ENCODE assay signal across 11 cellular contexts in genomic region chr11:316891-317291, GRCh38. TPM values are rescaled to one million over a fixed set of nuclear protein-coding genes. Genes with fewer than 3 reads are reported as not detected.
DNase-seq lines count a peak whose midpoint lies in the region; TF ChIP-seq lines count a peak whose summit lies in the region.
"Had no signal": no experiment of that assay in that cellular context is flagged by ENCODE, and none has a peak within 500 bp of the region (broad histone marks: within the 10 kb centered on the region; RNA-seq: fewer than 3 reads in every experiment).

No MANE protein-coding gene starts in this region.

- H3K27ac ChIP-seq in stomach, result peak overlapping the region; percentile 6 to 95 (median 86)

- intact Hi-C loops in stomach (cut with DNase I; ENCODE audit: low total_unique reads), result no loop called here

- no peak for TF ChIP-seq POLR2A in stomach (IDR thresholded peaks at IDR 0.05)

- H3K27me3 Mint-ChIP-seq in activated naive CD4-positive, alpha-beta T cell treated with anti-CD3 and anti-CD28 coated beads, Interleukin-2, amount 50 U/mL, for 24 hours, result no peaks in the 10 kb centered on the region

- H3K4me3 ChIP-seq in HFF-Myc (replicated peaks; ENCODE audit: low read depth, low read length) (peak overlapping the region; percentile 67; the same call in 1 of the 2 replicates), iPS-18c (ENCODE audit: insufficient read depth, low read depth, low read length) (peak overlapping the region; percentile 71; the same call in 1 of the 2 replicates), stomach (peak overlapping the region in 3 of 4 donors; percentile 46 to 67 (median 51))

- no peaks in the 10 kb centered on the region for H3K36me3 ChIP-seq in stomach

- TF ChIP-seq EP300 in stomach (IDR thresholded peaks at IDR 0.05), result no peak

- H3K4me1 ChIP-seq in stomach, result peaks cover 14 to 56% (median 36%) of the 10 kb centered on the region in 4 donors

- H3K27ac Mint-ChIP-seq in activated naive CD4-positive, alpha-beta T cell treated with anti-CD3 and anti-CD28 coated beads, Interleukin-2, amount 50 U/mL, for 24 hours, result peak overlapping the region; percentile 98

- peaks cover 44% of the 10 kb centered on the region for H3K4me1 Mint-ChIP-seq in activated naive CD4-positive, alpha-beta T cell treated with anti-CD3 and anti-CD28 coated beads, Interleukin-2, amount 50 U/mL, for 24 hours

- DNase-seq in HFF-Myc (ENCODE audit: extremely low read depth, low read depth) (no peak), stomach (no peak), kidney glomerular epithelial cell (lab: John Stamatoyannopoulos, UW) (no peak), SKM-1 (lab: John Stamatoyannopoulos, UW; ENCODE audit: unreplicated experiment) (no peak)
- DNase-seq in stimulated activated CD4-positive, alpha-beta T cell treated with anti-CD3 and anti-CD28 coated beads, Interleukin-12 subunit alpha, Interleukin-12 subunit beta, amount 100 ng/mL, for 4 hours, result no peak

- H3K9me3 Mint-ChIP-seq in activated naive CD4-positive, alpha-beta T cell treated with anti-CD3 and anti-CD28 coated beads, Interleukin-2, amount 50 U/mL, for 24 hours, result no peaks in the 10 kb centered on the region

- H3K36me3 Mint-ChIP-seq in activated naive CD4-positive, alpha-beta T cell treated with anti-CD3 and anti-CD28 coated beads, Interleukin-2, amount 50 U/mL, for 24 hours, result peaks cover 10% of the 10 kb centered on the region

- WGBS in stomach, 5 donors, result 50 to 71% (median 60%) methylated on average over 7 of the region's 7 CpGs

- H3K9me3 ChIP-seq in iPS-18c (ENCODE audit: control insufficient read depth, insufficient read depth, low read length) (no peaks in the 10 kb centered on the region), stomach (no peaks in the 10 kb centered on the region)

- H3K27me3 ChIP-seq in stomach, result peaks cover 0 to 25% (median 15%) of the 10 kb centered on the region in 3 donors

- no peak for TF ChIP-seq CTCF in HFF-Myc (IDR thresholded peaks at IDR 0.05; ENCODE audit: low read depth, low read length, missing control alignments)
- no peak for TF ChIP-seq CTCF in stomach (IDR thresholded peaks at IDR 0.05)

- peak overlapping the region; percentile 94 for H3K4me3 Mint-ChIP-seq in activated naive CD4-positive, alpha-beta T cell treated with anti-CD3 and anti-CD28 coated beads, Interleukin-2, amount 50 U/mL, for 24 hours

RNA-seq across cellular contexts. Expression of gene IFITM1, which starts 3.1 kb away (rescaled TPM):
- total RNA-seq in stomach, result 10 to 100 TPM in 4 of 5 donors, 1 to 10 TPM in 1; 7.0 to 59.8 (median 17.3) TPM
- polyA plus RNA-seq in stomach, result 100 to 1,000 TPM in 2 of 3 donors, 10 to 100 TPM in 1; 79.9 to 224 (median 119) TPM

RNA-seq across cellular contexts. Expression of gene IFITM3, which starts 3.8 kb away (rescaled TPM):
- total RNA-seq in stomach, result 100 to 1,000 TPM in 3 of 5 donors, 10 to 100 TPM in 2; 11.9 to 271 (median 127) TPM
- polyA plus RNA-seq in stomach, result 1,000 to 10,000 TPM in 1 of 3 donors, 100 to 1,000 TPM in 2; 538 to 1,128 (median 677) TPM

RNA-seq across cellular contexts. Expression of gene IFITM2, which starts 9.3 kb away (rescaled TPM):
- total RNA-seq in stomach, result 10 to 100 TPM in 4 of 5 donors, 1 to 10 TPM in 1; 8.8 to 61.7 (median 12.9) TPM
- 100 to 1,000 TPM; 276 to 394 (median 344) TPM for polyA plus RNA-seq in stomach

RNA-seq across cellular contexts. Expression of gene IFITM5, which starts 17.6 kb away (rescaled TPM):
- total RNA-seq in stomach, result under 1 TPM in 1 of 5 donors, not detected in 4; 0.73 TPM
- polyA plus RNA-seq in stomach, result not detected
- total RNA-seq: esophagus mucosa, LHCN-M2, OCI-LY7, posterior vena cava had no signal

RNA-seq across cellular contexts. Expression of gene PGGHG, which starts 28.0 kb away (rescaled TPM):
- 10 to 100 TPM in 4 of 5 donors, 1 to 10 TPM in 1; 3.5 to 34.8 (median 11.9) TPM for total RNA-seq in stomach
- 10 to 100 TPM; 14.4 to 44.0 (median 20.7) TPM for polyA plus RNA-seq in stomach
